8 cellular contexts compared by ENCODE assay signal in the genomic region with DNA sequence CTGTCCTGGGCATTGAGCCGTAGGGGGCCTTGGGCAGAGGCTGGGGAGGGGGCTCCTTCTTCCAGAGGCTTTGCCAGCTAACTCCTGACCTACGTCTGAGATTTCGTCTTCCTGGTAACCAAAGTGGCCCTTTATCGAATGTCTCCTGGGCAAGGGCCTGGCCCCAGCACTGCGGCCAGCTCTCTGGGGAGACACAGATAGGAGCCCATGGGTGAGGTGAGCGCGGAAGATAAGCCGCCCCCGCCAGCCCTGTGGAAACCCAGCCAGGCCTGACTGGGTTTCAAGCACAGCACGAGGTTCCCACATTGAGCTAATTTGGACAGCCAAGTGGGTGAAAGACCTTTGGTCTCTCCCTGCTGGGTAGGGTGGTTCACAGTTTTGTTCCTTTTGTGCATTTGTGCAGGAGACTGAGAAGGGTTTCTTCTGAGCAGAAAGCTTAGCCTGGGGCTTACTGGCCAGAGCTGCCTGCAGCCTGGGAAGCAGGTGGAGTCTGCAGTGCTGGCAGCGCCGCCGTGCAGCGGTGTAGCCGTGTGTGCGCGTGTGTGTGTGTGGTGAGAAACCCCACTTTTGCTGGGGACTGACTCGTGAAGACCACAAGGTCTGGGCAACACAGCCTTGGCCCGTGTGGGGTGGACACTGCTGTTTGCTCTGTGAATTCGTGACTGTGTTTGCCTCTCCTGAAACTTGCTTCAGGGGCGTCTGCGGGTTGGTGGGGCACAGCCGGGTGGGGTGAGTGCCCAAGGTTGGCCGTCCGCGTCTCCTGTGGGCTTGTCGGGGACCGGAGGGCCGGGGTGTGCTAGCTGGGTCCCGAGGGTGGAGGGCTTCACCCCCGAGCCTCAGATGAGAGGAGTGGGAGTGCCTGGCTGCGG. TPM values are rescaled to one million over a fixed set of nuclear protein-coding genes. Genes with fewer than 3 reads are reported as not detected.
DNase-seq lines count a peak whose midpoint lies in the region; ATAC-seq and TF ChIP-seq lines count a peak whose summit lies in the region.

No MANE protein-coding gene starts in this region.

- peak overlapping the region; percentile 86 for H3K27ac Mint-ChIP-seq in mesothelial cell of epicardium

- H3K9me3 ChIP-seq in ES-I3 (ENCODE audit: control insufficient read depth, insufficient read depth, low read length) (no peaks in the 10 kb centered on the region; the same call in 1 of the 2 replicates), NT2/D1 (ENCODE audit: insufficient read depth, low read length) (no peaks in the 10 kb centered on the region; the same call in 1 of the 2 replicates)

- no peak for TF ChIP-seq CTCF in mesothelial cell of epicardium (IDR thresholded peaks at IDR 0.05; ENCODE audit: unreplicated experiment)

- DNase-seq in NT2/D1 (ENCODE audit: low read depth, low spot score) (no peak), dermis blood vessel endothelial cell (peak; percentile 41), mesothelial cell of epicardium (ENCODE audit: low spot score in 2 of 2, unreplicated experiment in 2 of 2) (peak in 1 of 2 experiments; percentile 18), cortex of kidney (lab: John Stamatoyannopoulos, UW) (no peak)

- H3K4me3 Mint-ChIP-seq in mesothelial cell of epicardium: peak overlapping the region; percentile 85

- H3K36me3 ChIP-seq in ES-I3 (ENCODE audit: insufficient read depth, low read length): no peaks in the 10 kb centered on the region; the same call in 1 of the 2 replicates
- H3K36me3 ChIP-seq in NT2/D1 (ENCODE audit: insufficient read depth, insufficient read length, low read length): peaks cover 38% of the 10 kb centered on the region

- no peaks in the 10 kb centered on the region for H3K27me3 Mint-ChIP-seq in mesothelial cell of epicardium (ENCODE audit: low read depth)

- H3K4me3 ChIP-seq in NT2/D1 (ENCODE audit: insufficient read length, low read depth): peak overlapping the region; percentile 29

- H3K4me1 ChIP-seq in ES-I3 (ENCODE audit: insufficient read depth, low read length) (peaks cover 9% of the 10 kb centered on the region; the same call in 1 of the 2 replicates), NT2/D1 (ENCODE audit: insufficient read depth, insufficient read length) (peaks cover 35% of the 10 kb centered on the region)

- peaks cover 34% of the 10 kb centered on the region for H3K4me1 Mint-ChIP-seq in mesothelial cell of epicardium

- no peaks in the 10 kb centered on the region for H3K9me3 Mint-ChIP-seq in mesothelial cell of epicardium

- peak overlapping the region; percentile 56 for H3K9ac ChIP-seq in ES-I3 (ENCODE audit: low read depth, low read length)
- peak overlapping the region; percentile 58 for H3K9ac ChIP-seq in NT2/D1 (ENCODE audit: insufficient read length, low read depth)

- H3K27me3 ChIP-seq in NT2/D1 (ENCODE audit: insufficient read depth, insufficient read length): peaks cover 6% of the 10 kb centered on the region

- ATAC-seq in HG03045 (IDR thresholded peaks at IDR 0.05; ENCODE audit: unreplicated experiment): no peak
- no peak for ATAC-seq in HG02610 (IDR thresholded peaks at IDR 0.05; ENCODE audit: unreplicated experiment)
- ATAC-seq in HG03139 (IDR thresholded peaks at IDR 0.05; ENCODE audit: unreplicated experiment): no peak

- peaks cover under 1% of the 10 kb centered on the region for H3K36me3 Mint-ChIP-seq in mesothelial cell of epicardium

RNA-seq across cellular contexts. Expression of a gene that starts 2.5 kb away (rescaled TPM):
- total RNA-seq in dermis blood vessel endothelial cell (356 and 480 TPM in 2 replicates), mesothelial cell of epicardium (414 to 431 TPM (median 414 TPM) in 3 replicates)

RNA-seq across cellular contexts. Expression of a gene that starts 14.8 kb away (rescaled TPM):
- total RNA-seq in dermis blood vessel endothelial cell (0.34 and 0.70 TPM in 2 replicates), mesothelial cell of epicardium (1.1 to 1.6 TPM (median 1.5 TPM) in 3 replicates)

RNA-seq across cellular contexts. Expression of a gene that starts 31.0 kb away (rescaled TPM):
- total RNA-seq in dermis blood vessel endothelial cell (not detected in 2 replicates), mesothelial cell of epicardium (0.25 to 0.40 TPM (median 0.29 TPM) in 3 replicates)

RNA-seq across cellular contexts. Expression of a gene that starts 43.3 kb away (rescaled TPM):
- total RNA-seq in dermis blood vessel endothelial cell (111 and 112 TPM in 2 replicates), mesothelial cell of epicardium (98.1 to 106 TPM (median 99.5 TPM) in 3 replicates)

RNA-seq across cellular contexts. Expression of a gene that starts 58.4 kb away (rescaled TPM):
- 29.1 and 37.6 TPM in 2 replicates for total RNA-seq in dermis blood vessel endothelial cell
- total RNA-seq in mesothelial cell of epicardium: 49.5 to 56.4 TPM (median 56.4 TPM) in 3 replicates
